In genomic region chr17:36544049-36544319, GRCh38 we compare ENCODE assay signal across 8 cellular contexts. TPM values are rescaled to one million over a fixed set of nuclear protein-coding genes. Genes with fewer than 3 reads are reported as not detected.
A peak's percentile ranks its signal among the peaks of the same experiment; 100 is the strongest.
DNase-seq lines count a peak whose midpoint lies in the region; ATAC-seq and TF ChIP-seq lines count a peak whose summit lies in the region.

No MANE protein-coding gene starts in this region.

- H4K8ac ChIP-seq in mesendoderm (ENCODE audit: low read depth, low read length), result no peak overlapping the region

- no peaks in the 10 kb centered on the region for H3K27me3 ChIP-seq in SK-N-SH (ENCODE audit: insufficient read depth)
- H3K27me3 ChIP-seq in ectodermal cell (ENCODE audit: control insufficient read depth, insufficient read depth, low read length, poor library complexity, severe bottlenecking), result no peaks in the 10 kb centered on the region
- no peaks in the 10 kb centered on the region for H3K27me3 ChIP-seq in mesendoderm (ENCODE audit: insufficient read depth, low read length, poor library complexity)
- no peaks in the 10 kb centered on the region for H3K27me3 ChIP-seq in tibial nerve

- H2BK15ac ChIP-seq in mesendoderm (replicated peaks; ENCODE audit: low read depth), result no peak overlapping the region

- H3K23ac ChIP-seq in mesendoderm (ENCODE audit: low read length), result peak overlapping the region; percentile 57

- H3K9me3 ChIP-seq in SK-N-SH (no peaks in the 10 kb centered on the region), ectodermal cell (ENCODE audit: control insufficient read depth, low read length) (no peaks in the 10 kb centered on the region), tibial nerve (no peaks in the 10 kb centered on the region)

- DNase-seq in Right ventricle myocardium superior, result peak; percentile 55
- DNase-seq in Right ventricle myocardium inferior (ENCODE audit: missing footprints), result no peak
- no peak for DNase-seq in SK-N-SH
- peak; percentile 75 for DNase-seq in mesendoderm
- no peak for DNase-seq in tibial nerve (ENCODE audit: low spot score in 2 of 2)

- H3K4me1 ChIP-seq in SK-N-SH (ENCODE audit: control insufficient read depth in 1 of 2, insufficient read depth in 2 of 2, low read depth in 1 of 2, low read length in 1 of 2) (peaks cover 4 to 9% of the 10 kb centered on the region in 2 experiments; a peak in 2 of 4 replicates), ectodermal cell (ENCODE audit: control insufficient read depth, insufficient read depth, low read length) (peaks cover 18% of the 10 kb centered on the region), mesendoderm (ENCODE audit: control insufficient read depth, low read depth, low read length) (peaks cover 2% of the 10 kb centered on the region), tibial nerve (peaks cover 0 to 43% (median 39%) of the 10 kb centered on the region in 4 donors)

- peak overlapping the region; percentile 46 for H3K4ac ChIP-seq in mesendoderm (ENCODE audit: low read depth, low read length)

- H3K79me2 ChIP-seq in SK-N-SH (ENCODE audit: insufficient read depth) (peaks cover 72% of the 10 kb centered on the region), mesendoderm (ENCODE audit: control insufficient read depth, insufficient read depth, low read length) (peaks cover 24% of the 10 kb centered on the region)

- H3F3A ChIP-seq in SK-N-SH (replicated peaks; ENCODE audit: insufficient read depth), result peaks cover 24% of the 10 kb centered on the region

- no peak for TF ChIP-seq RAD21 in SK-N-SH (IDR thresholded peaks at IDR 0.05; ENCODE audit: low read length)

- no peak overlapping the region for H4K5ac ChIP-seq in mesendoderm (ENCODE audit: low read length)

- peak overlapping the region; percentile 94 for H3K56ac ChIP-seq in mesendoderm (ENCODE audit: low read length)

- peak; percentile 5 for ATAC-seq in Right ventricle myocardium superior (ENCODE audit: poor library complexity)
- ATAC-seq in Right ventricle myocardium inferior, result no peak
- ATAC-seq in HG03432 (IDR thresholded peaks at IDR 0.05; ENCODE audit: unreplicated experiment), result peak; percentile 13
- no peak for ATAC-seq in GM18870 (IDR thresholded peaks at IDR 0.05; ENCODE audit: unreplicated experiment)

- peaks cover 7% of the 10 kb centered on the region for H3K79me1 ChIP-seq in mesendoderm (ENCODE audit: low read length)

- H3K9me2 ChIP-seq in SK-N-SH, result no peaks in the 10 kb centered on the region

- peaks cover 31% of the 10 kb centered on the region for H4K20me1 ChIP-seq in SK-N-SH (ENCODE audit: insufficient read depth)

- no peak overlapping the region for H3K18ac ChIP-seq in mesendoderm (ENCODE audit: low read length)

- TF ChIP-seq CTCF in SK-N-SH (IDR thresholded peaks at IDR 0.05), result no peak; the same call in 1 of the 2 replicates
- peak in 1 of 5 experiments; percentile 28 for TF ChIP-seq CTCF in tibial nerve (IDR thresholded peaks at IDR 0.05)

- TF ChIP-seq POLR2A in tibial nerve (IDR thresholded peaks at IDR 0.05), result no peak

- H3K27ac ChIP-seq in SK-N-SH (ENCODE audit: low read depth in 2 of 2, low read length in 1 of 2), result peak overlapping the region; percentile 94 to 97
- peak overlapping the region; percentile 82 for H3K27ac ChIP-seq in ectodermal cell (ENCODE audit: insufficient read depth, low read depth, low read length, poor library complexity, severe bottlenecking)
- H3K27ac ChIP-seq in mesendoderm (ENCODE audit: low read depth, low read length), result peak overlapping the region; percentile 98
- H3K27ac ChIP-seq in tibial nerve, result peak overlapping the region; percentile 98 to 100 (median 99)

- TF ChIP-seq EP300 in SK-N-SH (IDR thresholded peaks at IDR 0.05; ENCODE audit: borderline replicate concordance in 1 of 2, low read depth in 1 of 2, low read length in 1 of 2) (no peak), tibial nerve (IDR thresholded peaks at IDR 0.05) (no peak)

- H2AFZ ChIP-seq in SK-N-SH (ENCODE audit: low read depth), result peak overlapping the region; percentile 97; the same call in 1 of the 2 replicates

- 2% methylated on average over 11 of the region's 11 CpGs for WGBS in SK-N-SH (ENCODE audit: low lambda C conversion rate)
- WGBS in ectodermal cell, 2 experiments, result 4 to 5% methylated on average over 11 of the region's 11 CpGs
- no CpG with 5 or more reads among the region's 11 CpGs for WGBS in mesendoderm (ENCODE audit: extremely low coverage, insufficient coverage, low lambda C conversion rate)
- WGBS in tibial nerve, 2 donors, result 1% methylated on average over 11 of the region's 11 CpGs

- intact Hi-C loops in Right ventricle myocardium superior (cut with DNase I) (loop anchor here (10.0 kb wide), 1 partner anchor 59 kb away; the partner anchor contains the start of gene ZNHIT3), Right ventricle myocardium inferior (cut with DNase I) (loop anchor here (2.0 kb wide), 1 partner anchor 57 kb away; the partner anchor contains the start of gene ZNHIT3)

- no peak overlapping the region for H2BK120ac ChIP-seq in mesendoderm (ENCODE audit: low read depth, low read length)

- H3K4me3 ChIP-seq in SK-N-SH (ENCODE audit: low read depth in 2 of 2, low read length in 1 of 2) (peak overlapping the region; percentile 81 to 98), ectodermal cell (ENCODE audit: insufficient read depth, low read depth, low read length) (peak overlapping the region; percentile 88), mesendoderm (ENCODE audit: low read length) (peak overlapping the region; percentile 96), tibial nerve (peak overlapping the region; percentile 93 to 98 (median 96))

- peak overlapping the region; percentile 100 for H3K9ac ChIP-seq in SK-N-SH
- peak overlapping the region; percentile 96 for H3K9ac ChIP-seq in mesendoderm (ENCODE audit: low read length)

- H3K4me2 ChIP-seq in SK-N-SH (peak overlapping the region; percentile 96), mesendoderm (ENCODE audit: low read length) (peak overlapping the region; percentile 53)

- H3K36me3 ChIP-seq in SK-N-SH (replicated peaks in 1 of 2; ENCODE audit: control insufficient read depth in 1 of 2, insufficient read depth in 2 of 2, low read length in 1 of 2) (peaks cover 11 to 16% of the 10 kb centered on the region in 2 experiments), ectodermal cell (ENCODE audit: control insufficient read depth, insufficient read depth, low read length) (no peaks in the 10 kb centered on the region), mesendoderm (ENCODE audit: control insufficient read depth, insufficient read depth, low read length) (no peaks in the 10 kb centered on the region), tibial nerve (peaks cover 0 to under 1% (median 0%) of the 10 kb centered on the region in 3 donors)

- CTCF ChIA-PET in SK-N-SH (lab: Yijun Ruan, JAX), result interaction anchor here (2.9 kb wide), 1 partner anchor 10 kb away, joined by 13 read pairs; the partner anchor contains the start of genes MYO19 and PIGW

- H2AK5ac ChIP-seq in mesendoderm (ENCODE audit: low read length), result no peak overlapping the region

- peak overlapping the region; percentile 79 for H2BK5ac ChIP-seq in mesendoderm (ENCODE audit: low read length)

- POLR2A ChIA-PET in SK-N-SH (lab: Yijun Ruan, JAX), result interaction anchor here (0.6 to 4.8 kb wide), 3 partner anchors 9 to 863 kb away, joined by 3 to 37 read pairs (median 3); partner anchors contain the start of genes ACACA, MYO19, PIGW and TADA2A

RNA-seq across cellular contexts. Expression of gene GGNBP2, which starts 0.7 kb away (rescaled TPM):
- 36.6 TPM for total RNA-seq in Right ventricle myocardium superior
- total RNA-seq in Right ventricle myocardium inferior, result 44.5 TPM
- 74.5 and 79.3 TPM in 2 replicates for polyA plus RNA-seq in SK-N-SH (2012; rRNA removed)
- 60.0 and 61.0 TPM in 2 replicates for polyA plus RNA-seq in SK-N-SH (2012; cell fraction: cytosol; rRNA removed)
- polyA plus RNA-seq in SK-N-SH (2012; cell fraction: nucleus; rRNA removed), result 92.6 and 156 TPM in 2 replicates
- polyA plus RNA-seq in ectodermal cell (2013, experiment 1 of 4), result 62.0 TPM
- polyA plus RNA-seq in ectodermal cell (2013, experiment 2 of 4), result 65.5 TPM
- polyA plus RNA-seq in ectodermal cell (2013, experiment 3 of 4), result 50.3 TPM
- polyA plus RNA-seq in ectodermal cell (2013, experiment 4 of 4), result 60.0 TPM
- 38.9 TPM for polyA plus RNA-seq in mesendoderm (2013, experiment 1 of 2)
- 38.1 TPM for polyA plus RNA-seq in mesendoderm (2013, experiment 2 of 2)
- total RNA-seq in tibial nerve, result 100 to 1,000 TPM in 1 of 4 donors, 10 to 100 TPM in 3; 53.6 to 107 (median 79.4) TPM

RNA-seq across cellular contexts. Expression of gene PIGW, which starts 9.2 kb away (rescaled TPM):
- total RNA-seq in Right ventricle myocardium superior (3.6 TPM), Right ventricle myocardium inferior (5.8 TPM), tibial nerve (1 to 10 TPM; 2.7 to 5.7 (median 3.4) TPM)
- 10.1 and 11.2 TPM in 2 replicates for polyA plus RNA-seq in SK-N-SH (2012; rRNA removed)
- 12.4 and 14.1 TPM in 2 replicates for polyA plus RNA-seq in SK-N-SH (2012; cell fraction: cytosol; rRNA removed)
- 4.4 and 6.9 TPM in 2 replicates for polyA plus RNA-seq in SK-N-SH (2012; cell fraction: nucleus; rRNA removed)
- polyA plus RNA-seq in ectodermal cell (2013, experiment 1 of 4), result 18.9 TPM
- 19.1 TPM for polyA plus RNA-seq in ectodermal cell (2013, experiment 2 of 4)
- polyA plus RNA-seq in ectodermal cell (2013, experiment 3 of 4), result 12.1 TPM
- 12.2 TPM for polyA plus RNA-seq in ectodermal cell (2013, experiment 4 of 4)
- polyA plus RNA-seq in mesendoderm (2013, experiment 1 of 2), result 27.8 TPM
- polyA plus RNA-seq in mesendoderm (2013, experiment 2 of 2), result 27.6 TPM

RNA-seq across cellular contexts. Expression of gene MYO19, which starts 9.3 kb away (rescaled TPM):
- total RNA-seq in Right ventricle myocardium superior (12.7 TPM), Right ventricle myocardium inferior (16.1 TPM), tibial nerve (100 to 1,000 TPM in 1 of 4 donors, 10 to 100 TPM in 3; 33.3 to 120 (median 69.8) TPM)
- polyA plus RNA-seq in SK-N-SH (2012; rRNA removed), result 61.6 and 72.4 TPM in 2 replicates
- polyA plus RNA-seq in SK-N-SH (2012; cell fraction: cytosol; rRNA removed), result 20.3 and 28.5 TPM in 2 replicates
- polyA plus RNA-seq in SK-N-SH (2012; cell fraction: nucleus; rRNA removed), result 344 and 424 TPM in 2 replicates
- 97.1 TPM for polyA plus RNA-seq in ectodermal cell (2013, experiment 1 of 4)
- polyA plus RNA-seq in ectodermal cell (2013, experiment 2 of 4), result 90.2 TPM
- polyA plus RNA-seq in ectodermal cell (2013, experiment 3 of 4), result 61.9 TPM
- polyA plus RNA-seq in ectodermal cell (2013, experiment 4 of 4), result 70.7 TPM
- polyA plus RNA-seq in mesendoderm (2013, experiment 1 of 2), result 59.6 TPM
- polyA plus RNA-seq in mesendoderm (2013, experiment 2 of 2), result 63.2 TPM

RNA-seq across cellular contexts. Expression of gene DHRS11, which starts 47.7 kb away (rescaled TPM):
- 13.9 TPM for total RNA-seq in Right ventricle myocardium superior
- 15.7 TPM for total RNA-seq in Right ventricle myocardium inferior
- polyA plus RNA-seq in SK-N-SH (2012; rRNA removed), result 31.6 and 38.5 TPM in 2 replicates
- polyA plus RNA-seq in SK-N-SH (2012; cell fraction: cytosol; rRNA removed), result 19.6 and 23.8 TPM in 2 replicates
- 72.1 and 75.8 TPM in 2 replicates for polyA plus RNA-seq in SK-N-SH (2012; cell fraction: nucleus; rRNA removed)
- polyA plus RNA-seq in ectodermal cell (2013, experiment 1 of 4), result 32.5 TPM
- 27.0 TPM for polyA plus RNA-seq in ectodermal cell (2013, experiment 2 of 4)
- polyA plus RNA-seq in ectodermal cell (2013, experiment 3 of 4), result 24.3 TPM
- polyA plus RNA-seq in ectodermal cell (2013, experiment 4 of 4), result 26.6 TPM
- 15.6 TPM for polyA plus RNA-seq in mesendoderm (2013, experiment 1 of 2)
- 14.9 TPM for polyA plus RNA-seq in mesendoderm (2013, experiment 2 of 2)
- 10 to 100 TPM in 1 of 4 donors, 1 to 10 TPM in 2, under 1 TPM in 1; 0.78 to 14.7 (median 6.9) TPM for total RNA-seq in tibial nerve

RNA-seq across cellular contexts. Expression of gene MRM1, which starts 57.4 kb away (rescaled TPM):
- total RNA-seq in Right ventricle myocardium superior (8.3 TPM), Right ventricle myocardium inferior (9.4 TPM), tibial nerve (10 to 100 TPM in 3 of 4 donors, 1 to 10 TPM in 1; 9.8 to 14.2 (median 11.5) TPM)
- polyA plus RNA-seq in SK-N-SH (2012; rRNA removed), result 9.8 and 10.9 TPM in 2 replicates
- polyA plus RNA-seq in SK-N-SH (2012; cell fraction: cytosol; rRNA removed), result 5.9 and 7.9 TPM in 2 replicates
- polyA plus RNA-seq in SK-N-SH (2012; cell fraction: nucleus; rRNA removed), result 24.6 and 27.4 TPM in 2 replicates
- 2.4 TPM for polyA plus RNA-seq in ectodermal cell (2013, experiment 1 of 4)
- 2.3 TPM for polyA plus RNA-seq in ectodermal cell (2013, experiment 2 of 4)
- polyA plus RNA-seq in ectodermal cell (2013, experiment 3 of 4), result 2.4 TPM
- 2.1 TPM for polyA plus RNA-seq in ectodermal cell (2013, experiment 4 of 4)
- polyA plus RNA-seq in mesendoderm (2013, experiment 1 of 2), result 4.0 TPM
- polyA plus RNA-seq in mesendoderm (2013, experiment 2 of 2), result 4.0 TPM

Comparison
In these comparisons a context has a peak if more than half of its experiments do, and no peak if none do; other contexts are left out.
1. ATAC-seq: peak in Right ventricle myocardium superior (single experiment) and HG03432 (single experiment); none in Right ventricle myocardium inferior (single experiment) and GM18870 (single experiment).
2. DNase-seq: peak in Right ventricle myocardium superior (single experiment) and mesendoderm (single experiment); none in Right ventricle myocardium inferior (single experiment), SK-N-SH (single experiment) and tibial nerve (0 of 2).
3. Peak in every context shown above with its lines, with median percentiles within 50 percentile points of each other: H3K27ac ChIP-seq and H3K4me3 ChIP-seq.